In the genomic region with DNA sequence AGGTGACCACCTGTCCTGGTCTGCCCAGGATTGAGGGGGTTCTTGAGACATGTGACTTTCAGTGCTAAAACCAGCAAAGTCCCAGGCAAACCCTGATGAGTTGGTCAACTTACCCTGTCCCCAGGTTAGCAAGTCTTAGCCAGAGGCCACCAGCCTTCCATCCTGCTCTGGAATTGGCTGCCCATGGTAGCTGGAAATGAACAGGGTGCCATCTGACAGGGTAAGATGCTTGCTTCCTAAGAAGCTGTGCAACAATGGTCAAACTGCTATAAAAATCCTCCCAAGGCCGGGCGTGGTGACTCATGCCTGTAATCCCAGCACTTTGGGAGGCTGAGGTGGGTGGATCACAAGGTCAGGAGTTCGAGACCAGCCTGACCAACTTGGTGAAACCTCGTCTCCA, we compare ENCODE assay signal across 32 cellular contexts. TPM values are rescaled to one million over a fixed set of nuclear protein-coding genes. Genes with fewer than 3 reads are reported as not detected.
"Had no signal": no experiment of that assay in that cellular context is flagged by ENCODE, and none has a peak within 500 bp of the region (broad histone marks: within the 10 kb centered on the region; RNA-seq: fewer than 3 reads in every experiment).

No MANE protein-coding gene starts in this region.

- H3K36me3 Mint-ChIP-seq: activated naive CD4-positive, alpha-beta T cell treated with anti-CD3 and anti-CD28 coated beads, Interleukin-2, amount 50 U/mL, for 72 hours had no signal

- H3K4me1 Mint-ChIP-seq: central memory CD8-positive, alpha-beta T cell had no signal

- H3K4me3 ChIP-seq: adrenal gland, cardiac muscle cell, Peyer's patch had no signal

- H3K36me3 ChIP-seq: adrenal gland, brain microvascular endothelial cell, cardiac muscle cell, Peyer's patch had no signal

- H3K27me3 ChIP-seq: adrenal gland, Peyer's patch had no signal

- H3K4me3 Mint-ChIP-seq: activated CD8-positive, alpha-beta T cell treated with anti-CD3 and anti-CD28 coated beads, Interleukin-2, amount 10 ng/mL, durations not matched to agents 7 days and 5 days; activated naive CD4-positive, alpha-beta T cell treated with anti-CD3 and anti-CD28 coated beads for 36 hours; activated T-cell treated with anti-CD3 and anti-CD28 coated beads, Interleukin-2, amount 50 U/mL, for 24 hours; central memory CD8-positive, alpha-beta T cell had no signal

- DNase-seq: activated CD4-positive, alpha-beta T cell treated with anti-CD3 and anti-CD28 coated beads for 1 hour; activated CD4-positive, alpha-beta T cell treated with anti-CD3 and anti-CD28 coated beads for 48 hours; activated CD4-positive, alpha-beta T cell treated with anti-CD3 and anti-CD28 coated beads, Interleukin-2, amount 50 U/mL, for 48 hours; activated CD4-positive, CD25-positive, alpha-beta regulatory T cell; activated CD8-positive, alpha-beta T cell treated with anti-CD3 and anti-CD28 coated beads, Interleukin-2, amount 10 ng/mL, durations not matched to agents 7 days and 5 days; activated gamma-delta T cell treated with Interleukin-2 at 50 U/mL for 16 hours; activated naive CD4-positive, alpha-beta T cell treated with anti-CD3 and anti-CD28 coated beads for 36 hours; activated T-cell treated with anti-CD3 and anti-CD28 coated beads, Interleukin-2, amount 50 U/mL, for 24 hours; aorta; brain microvascular endothelial cell; NCI-H1105; NCI-H1417 treated with DMSO at 0.1 percent for 48 hours; NCI-H187 treated with DMSO at 0.1 percent for 48 hours; NCI-H2081 treated with DMSO at 0.1 percent for 48 hours; NCI-H226; NCI-H446 treated with DMSO at 0.1 percent for 48 hours; NCI-H524 treated with DMSO at 0.1 percent for 48 hours; PC-3; Peyer's patch; SIG-M5; SW 1271; T-helper 1 cell; T-helper 2 cell; T-helper 9 cell had no signal

- H3K27ac ChIP-seq: brain microvascular endothelial cell, cardiac muscle cell, Peyer's patch, RWPE1, VCaP had no signal

- H3K27ac Mint-ChIP-seq: activated CD8-positive, alpha-beta T cell treated with anti-CD3 and anti-CD28 coated beads, Interleukin-2, amount 10 ng/mL, durations not matched to agents 7 days and 5 days; activated naive CD4-positive, alpha-beta T cell treated with anti-CD3 and anti-CD28 coated beads for 36 hours; activated naive CD4-positive, alpha-beta T cell treated with anti-CD3 and anti-CD28 coated beads, Interleukin-2, amount 50 U/mL, for 72 hours; activated T-cell treated with anti-CD3 and anti-CD28 coated beads, Interleukin-2, amount 50 U/mL, for 24 hours had no signal

- H3K9me3 Mint-ChIP-seq: activated naive CD4-positive, alpha-beta T cell treated with anti-CD3 and anti-CD28 coated beads for 36 hours; activated naive CD4-positive, alpha-beta T cell treated with anti-CD3 and anti-CD28 coated beads, Interleukin-2, amount 50 U/mL, for 72 hours; activated T-cell treated with anti-CD3 and anti-CD28 coated beads, Interleukin-2, amount 50 U/mL, for 24 hours; central memory CD8-positive, alpha-beta T cell had no signal

- H3K9me3 ChIP-seq: adrenal gland, Peyer's patch had no signal

- ATAC-seq: activated CD8-positive, alpha-beta T cell treated with anti-CD3 and anti-CD28 coated beads, Interleukin-2, amount 10 ng/mL, durations not matched to agents 7 days and 5 days; activated naive CD4-positive, alpha-beta T cell treated with anti-CD3 and anti-CD28 coated beads, Interleukin-2, amount 50 U/mL, for 72 hours; PC-3; Right ventricle myocardium inferior had no signal

RNA-seq across cellular contexts. Expression of gene HSF5, which starts 49.1 kb away (rescaled TPM):
- total RNA-seq: adrenal gland, aorta, MCF 10A, PC-3, Right ventricle myocardium inferior had no signal
- polyA plus RNA-seq: aorta, cardiac muscle cell had no signal
